In the genomic region with DNA sequence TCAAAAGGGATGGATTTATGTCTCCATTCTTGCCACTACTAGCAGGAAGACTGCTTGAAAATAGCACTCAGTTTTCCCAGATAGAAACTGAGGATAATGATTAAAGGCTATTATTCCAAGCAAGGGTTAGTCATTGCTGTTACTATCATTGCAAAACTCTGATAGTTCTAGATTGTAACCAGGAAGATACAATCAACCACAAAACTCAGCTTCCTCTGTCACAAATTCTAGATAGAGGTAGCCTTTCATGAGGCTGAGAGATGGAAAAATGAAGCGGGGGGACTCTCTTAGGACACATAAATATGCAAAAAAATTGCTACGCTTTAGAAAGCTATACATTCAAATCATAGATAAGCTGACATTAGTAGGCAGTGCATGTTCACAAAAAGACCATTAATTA, we compare ENCODE assay signal across 10 cellular contexts. TPM values are rescaled to one million over a fixed set of nuclear protein-coding genes. Genes with fewer than 3 reads are reported as not detected.
DNase-seq lines count a peak whose midpoint lies in the region; ATAC-seq and TF ChIP-seq lines count a peak whose summit lies in the region.
"Had no signal": no experiment of that assay in that cellular context is flagged by ENCODE, and none has a peak within 500 bp of the region (broad histone marks: within the 10 kb centered on the region; RNA-seq: fewer than 3 reads in every experiment).

No MANE protein-coding gene starts in this region.

- H3K9me3 ChIP-seq in heart right ventricle, result no peaks in the 10 kb centered on the region
- H3K9me3 ChIP-seq: sigmoid colon had no signal

- TF ChIP-seq CTCF in heart right ventricle (IDR thresholded peaks at IDR 0.05), result no peak
- TF ChIP-seq CTCF in GM10266 (IDR thresholded peaks at IDR 0.05; ENCODE audit: control insufficient read depth, insufficient read depth, low read depth, missing control alignments), result no peak

- peak overlapping the region; percentile 98 for H3K4me3 Mint-ChIP-seq in activated T-helper 17 cell treated with anti-CD3 and anti-CD28 coated beads, Interleukin-2, amount 50 U/mL, for 72 hours
- peak overlapping the region; percentile 94 to 99 (median 96) for H3K4me3 Mint-ChIP-seq in immature natural killer cell

- H3K27me3 Mint-ChIP-seq in activated T-helper 17 cell treated with anti-CD3 and anti-CD28 coated beads, Interleukin-2, amount 50 U/mL, for 72 hours, result no peaks in the 10 kb centered on the region
- peaks cover 1 to 10% (median 3%) of the 10 kb centered on the region in 3 donors for H3K27me3 Mint-ChIP-seq in immature natural killer cell (ENCODE audit: low read depth in 3 of 3)
- H3K27me3 Mint-ChIP-seq: IgD-negative memory B cell had no signal

- H3K4me1 ChIP-seq in heart right ventricle (peaks cover 0 to 68% (median 47%) of the 10 kb centered on the region in 9 donors), urinary bladder (ENCODE audit: insufficient read depth) (peaks cover 3% of the 10 kb centered on the region)

- H3K36me3 ChIP-seq in heart right ventricle (peaks cover 0 to 33% (median 10%) of the 10 kb centered on the region in 9 donors), urinary bladder (ENCODE audit: insufficient read depth) (peaks cover 2% of the 10 kb centered on the region)

- H3K36me3 Mint-ChIP-seq in activated T-helper 17 cell treated with anti-CD3 and anti-CD28 coated beads, Interleukin-2, amount 50 U/mL, for 72 hours (ENCODE audit: low read depth), result peaks cover 36% of the 10 kb centered on the region
- H3K36me3 Mint-ChIP-seq in immature natural killer cell, result peaks cover 13 to 35% (median 16%) of the 10 kb centered on the region in 3 donors
- H3K36me3 Mint-ChIP-seq: IgD-negative memory B cell had no signal

- ATAC-seq in heart right ventricle, result no peak
- no peak for ATAC-seq in Right ventricle myocardium superior (ENCODE audit: poor library complexity)
- peak; percentile 60 for ATAC-seq in activated T-helper 17 cell treated with anti-CD3 and anti-CD28 coated beads, Interleukin-2, amount 50 U/mL, for 72 hours (replicated peaks)
- no peak for ATAC-seq in HG03469 (IDR thresholded peaks at IDR 0.05; ENCODE audit: unreplicated experiment)
- ATAC-seq in GM21723 (IDR thresholded peaks at IDR 0.05; ENCODE audit: unreplicated experiment), result no peak

- H3K4me1 Mint-ChIP-seq in activated T-helper 17 cell treated with anti-CD3 and anti-CD28 coated beads, Interleukin-2, amount 50 U/mL, for 72 hours, result peaks cover 44% of the 10 kb centered on the region
- H3K4me1 Mint-ChIP-seq in immature natural killer cell, result peaks cover 67 to 97% of the 10 kb centered on the region in 2 donors
- H3K4me1 Mint-ChIP-seq: IgD-negative memory B cell had no signal

- DNase-seq in heart right ventricle, result no peak
- no peak for DNase-seq in Right ventricle myocardium superior
- DNase-seq in immature natural killer cell, result peak; percentile 47 to 51 (median 50)
- no peak for DNase-seq in GM10266 (ENCODE audit: extremely low spot score)
- DNase-seq: sigmoid colon had no signal

- H3K27ac ChIP-seq in heart right ventricle (peak overlapping the region in 5 of 10 donors; percentile 61 to 89 (median 85)), urinary bladder (ENCODE audit: low read depth) (peak overlapping the region; percentile 23)

- no peaks in the 10 kb centered on the region for H3K9me3 Mint-ChIP-seq in activated T-helper 17 cell treated with anti-CD3 and anti-CD28 coated beads, Interleukin-2, amount 50 U/mL, for 72 hours
- H3K9me3 Mint-ChIP-seq in immature natural killer cell, result no peaks in the 10 kb centered on the region
- H3K9me3 Mint-ChIP-seq: IgD-negative memory B cell had no signal

- no peaks in the 10 kb centered on the region for H3K27me3 ChIP-seq in heart right ventricle
- H3K27me3 ChIP-seq: sigmoid colon had no signal

- intact Hi-C loops in heart right ventricle (cut with DNase I) (loop anchor here in 1 of 10 donors (10.0 kb wide), 1 partner anchor 790 kb away; the partner anchor contains the start of gene ZFAND5), Right ventricle myocardium superior (cut with DNase I) (no loop called here)

- 70 to 80% methylated on average over 2 of the region's 2 CpGs for WGBS in heart right ventricle, 2 donors
- WGBS in urinary bladder, result 73% methylated on average over 2 of the region's 2 CpGs

- H3K4me3 ChIP-seq in heart right ventricle (peak overlapping the region in 7 of 10 donors; percentile 25 to 62 (median 59)), urinary bladder (ENCODE audit: low read depth, low read length) (no peak overlapping the region)

- H3K27ac Mint-ChIP-seq in activated T-helper 17 cell treated with anti-CD3 and anti-CD28 coated beads, Interleukin-2, amount 50 U/mL, for 72 hours, result peak overlapping the region; percentile 99
- H3K27ac Mint-ChIP-seq in immature natural killer cell, result peak overlapping the region; percentile 94 to 100 (median 99)

RNA-seq across cellular contexts. Expression of gene ANXA1, which starts 3.1 kb away (rescaled TPM):
- total RNA-seq in heart right ventricle (100 to 1,000 TPM in 1 of 10 donors, 10 to 100 TPM in 9; 21.1 to 126 (median 38.5) TPM), Right ventricle myocardium superior (53.1 TPM), urinary bladder (353 TPM)
- polyA plus RNA-seq in heart right ventricle (100 to 1,000 TPM in 1 of 2 donors, 10 to 100 TPM in 1; 89.9 to 108 TPM), immature natural killer cell (100 to 1,000 TPM; 426 to 769 (median 538) TPM), urinary bladder (221 TPM)
- 10 to 100 TPM; 50.3 to 57.1 TPM for total RNA-seq in activated T-helper 17 cell treated with anti-CD3 and anti-CD28 coated beads, Interleukin-2, amount 50 U/mL, for 72 hours

Comparison
In these comparisons a context has a peak if more than half of its experiments do, and no peak if none do; other contexts are left out.
1. DNase-seq: peak in immature natural killer cell (3 of 3); none in heart right ventricle (0 of 2), Right ventricle myocardium superior (single experiment) and GM10266 (single experiment).